Comparison of ENCODE assay signal across 24 cellular contexts in genomic region chr12:104909761-104910160, GRCh38. TPM values are rescaled to one million over a fixed set of nuclear protein-coding genes. Genes with fewer than 3 reads are reported as not detected.
DNase-seq lines count a peak whose midpoint lies in the region; ATAC-seq and TF ChIP-seq lines count a peak whose summit lies in the region.
"Had no signal": no experiment of that assay in that cellular context is flagged by ENCODE, and none has a peak within 500 bp of the region (broad histone marks: within the 10 kb centered on the region; RNA-seq: fewer than 3 reads in every experiment).

No MANE protein-coding gene starts in this region.

- H3K9me3 ChIP-seq in breast epithelium (no peaks in the 10 kb centered on the region), osteoblast (ENCODE audit: low read depth, low read length) (no peaks in the 10 kb centered on the region), tibial nerve (no peaks in the 10 kb centered on the region)
- H3K9me3 ChIP-seq: BE2C, Caco-2, heart left ventricle, left ventricle myocardium inferior had no signal

- DNase-seq in MCF 10A (ENCODE audit: unreplicated experiment) (peak; percentile 14), breast epithelium (ENCODE audit: low spot score in 2 of 2) (no peak), fibroblast of mammary gland (ENCODE audit: low read depth) (peak; percentile 73), osteoblast (ENCODE audit: insufficient read length, low spot score, missing footprints) (peak; percentile 91), NCI-H526 treated with DMSO at 0.1 percent for 48 hours (lab: John Stamatoyannopoulos, UW) (no peak), tibial nerve (ENCODE audit: low spot score in 2 of 2) (no peak)
- no peak for DNase-seq in activated CD4-positive, alpha-beta T cell treated with anti-CD3 and anti-CD28 coated beads for 36 hours
- DNase-seq: activated naive CD4-positive, alpha-beta T cell treated with Interleukin-2 at 50 U/mL for 16 hours; activated T-cell treated with anti-CD3 and anti-CD28 coated beads, Interleukin-2, amount 50 U/mL, for 48 hours; amygdala; BE2C; Caco-2; DND-41; effector CD4-positive, alpha-beta T cell; heart left ventricle; left ventricle myocardium inferior; nephron progenitor cell; PC-9; small intestine; stimulated activated CD4-positive, alpha-beta T cell treated with anti-CD3 and anti-CD28 coated beads, Interleukin-2, amount 100 ng/mL, for 24 hours; T-helper 1 cell had no signal

- no peaks in the 10 kb centered on the region for H3K36me3 Mint-ChIP-seq in MCF 10A (ENCODE audit: insufficient read depth, unreplicated experiment)
- H3K36me3 Mint-ChIP-seq in activated CD4-positive, alpha-beta T cell treated with anti-CD3 and anti-CD28 coated beads for 36 hours (ENCODE audit: low read depth): no peaks in the 10 kb centered on the region
- H3K36me3 Mint-ChIP-seq: stimulated activated effector memory CD8-positive, alpha-beta T cell treated with anti-CD3 and anti-CD28 coated beads, Interleukin-12 subunit alpha, Interleukin-12 subunit beta, amount 100 ng/mL, for 72 hours had no signal

- POLR2A ChIA-PET in MCF 10A (lab: Yijun Ruan, JAX): no interaction called here
- POLR2A ChIA-PET in activated CD4-positive, alpha-beta T cell treated with anti-CD3 and anti-CD28 coated beads for 36 hours (lab: Charles Lee): interaction anchor here (0.7 kb wide), 1 partner anchor 784 kb away, joined by 4 read pairs; no protein-coding TSS in a partner anchor

- no peaks in the 10 kb centered on the region for H4K20me1 ChIP-seq in osteoblast (ENCODE audit: insufficient read depth, low read length)

- H3K27me3 ChIP-seq in breast epithelium (no peaks in the 10 kb centered on the region), osteoblast (ENCODE audit: insufficient read depth, low read length) (no peaks in the 10 kb centered on the region), tibial nerve (no peaks in the 10 kb centered on the region)
- H3K27me3 ChIP-seq: BE2C, heart left ventricle had no signal

- TF ChIP-seq CTCF in MCF 10A (IDR thresholded peaks at IDR 0.05; ENCODE audit: unreplicated experiment) (no peak), breast epithelium (IDR thresholded peaks at IDR 0.05) (no peak), fibroblast of mammary gland (conservative IDR thresholded peaks at IDR 0.05; ENCODE audit: control insufficient read depth, insufficient read depth, low read depth, low read length) (no peak), osteoblast (IDR thresholded peaks at IDR 0.05; ENCODE audit: extremely low read depth, low read depth, low read length) (no peak), tibial nerve (IDR thresholded peaks at IDR 0.05) (no peak)

- no TSS peak for BruUV-seq in MCF 10A (replicated peaks; lab: Mats Ljungman, UMichigan)

- H3K9me3 Mint-ChIP-seq in MCF 10A (ENCODE audit: unreplicated experiment): no peaks in the 10 kb centered on the region
- H3K9me3 Mint-ChIP-seq in activated CD4-positive, alpha-beta T cell treated with anti-CD3 and anti-CD28 coated beads for 36 hours (ENCODE audit: low read depth): no peaks in the 10 kb centered on the region
- H3K9me3 Mint-ChIP-seq: nephron progenitor cell; stimulated activated effector memory CD8-positive, alpha-beta T cell treated with anti-CD3 and anti-CD28 coated beads, Interleukin-12 subunit alpha, Interleukin-12 subunit beta, amount 100 ng/mL, for 72 hours had no signal

- H3K27me3 Mint-ChIP-seq in MCF 10A (ENCODE audit: insufficient read depth, unreplicated experiment): no peaks in the 10 kb centered on the region
- H3K27me3 Mint-ChIP-seq in activated CD4-positive, alpha-beta T cell treated with anti-CD3 and anti-CD28 coated beads for 36 hours: no peaks in the 10 kb centered on the region

- H3K4me1 ChIP-seq in breast epithelium (no peaks in the 10 kb centered on the region), osteoblast (ENCODE audit: insufficient read depth, low read length) (peaks cover 7% of the 10 kb centered on the region), tibial nerve (peaks cover 0 to 7% (median 0%) of the 10 kb centered on the region in 4 donors)
- H3K4me1 ChIP-seq: BE2C, Caco-2, left ventricle myocardium inferior had no signal

- CTCF ChIA-PET in MCF 10A (lab: Yijun Ruan, JAX): interaction anchor here (0.8 kb wide), 1 partner anchor 48 kb away, joined by 3 read pairs; the partner anchor contains the start of gene SLC41A2
- CTCF ChIA-PET in activated CD4-positive, alpha-beta T cell treated with anti-CD3 and anti-CD28 coated beads for 36 hours (lab: Charles Lee): interaction anchor here (0.8 to 1.7 kb wide), 2 partner anchors 11 to 143 kb away, joined by 3 to 5 read pairs; no protein-coding TSS in a partner anchor

- no peak overlapping the region for H3K4me3 ChIP-seq in breast epithelium
- no peak overlapping the region for H3K4me3 ChIP-seq in fibroblast of mammary gland (ENCODE audit: control insufficient read depth, low read depth, low read length)
- no peak overlapping the region for H3K4me3 ChIP-seq in osteoblast (ENCODE audit: insufficient read depth, low read length)
- no peak overlapping the region for H3K4me3 ChIP-seq in tibial nerve
- H3K4me3 ChIP-seq: heart left ventricle, left ventricle myocardium inferior, PC-9 had no signal

- intact Hi-C loops in MCF 10A (cut with micrococcal nuclease): no loop called here
- intact Hi-C loops in breast epithelium (cut with DNase I; ENCODE audit: low total_unique reads): no loop called here
- intact Hi-C loops in activated CD4-positive, alpha-beta T cell treated with anti-CD3 and anti-CD28 coated beads for 36 hours (cut with DNase I, micrococcal nuclease): no loop called here

- no peaks in the 10 kb centered on the region for H3K79me2 ChIP-seq in osteoblast (ENCODE audit: insufficient read depth, low read length)

- no peak overlapping the region for H3K27ac Mint-ChIP-seq in MCF 10A (ENCODE audit: low read depth, unreplicated experiment)
- H3K27ac Mint-ChIP-seq in activated CD4-positive, alpha-beta T cell treated with anti-CD3 and anti-CD28 coated beads for 36 hours: no peak overlapping the region
- H3K27ac Mint-ChIP-seq: nephron progenitor cell; stimulated activated effector memory CD8-positive, alpha-beta T cell treated with anti-CD3 and anti-CD28 coated beads, Interleukin-12 subunit alpha, Interleukin-12 subunit beta, amount 100 ng/mL, for 72 hours had no signal

- TF ChIP-seq POLR2A in breast epithelium (IDR thresholded peaks at IDR 0.05) (no peak), tibial nerve (IDR thresholded peaks at IDR 0.05) (no peak)

- WGBS in tibial nerve, 2 donors: 69 to 78% methylated on average over 2 of the region's 2 CpGs

- H3K4me3 Mint-ChIP-seq in MCF 10A (ENCODE audit: unreplicated experiment): no peak overlapping the region
- no peak overlapping the region for H3K4me3 Mint-ChIP-seq in activated CD4-positive, alpha-beta T cell treated with anti-CD3 and anti-CD28 coated beads for 36 hours
- H3K4me3 Mint-ChIP-seq: nephron progenitor cell; stimulated activated effector memory CD8-positive, alpha-beta T cell treated with anti-CD3 and anti-CD28 coated beads, Interleukin-12 subunit alpha, Interleukin-12 subunit beta, amount 100 ng/mL, for 72 hours had no signal

- H2AFZ ChIP-seq in osteoblast (ENCODE audit: low read length): no peak overlapping the region
- H2AFZ ChIP-seq: PC-9 had no signal

- TF ChIP-seq EP300 in tibial nerve (IDR thresholded peaks at IDR 0.05): no peak

- no peaks in the 10 kb centered on the region for H3K36me3 ChIP-seq in breast epithelium
- no peaks in the 10 kb centered on the region for H3K36me3 ChIP-seq in osteoblast (ENCODE audit: insufficient read depth, low read length)
- H3K36me3 ChIP-seq in tibial nerve: no peaks in the 10 kb centered on the region
- H3K36me3 ChIP-seq: BE2C, heart left ventricle, left ventricle myocardium inferior had no signal

- peaks cover 7% of the 10 kb centered on the region for H3K4me1 Mint-ChIP-seq in MCF 10A (ENCODE audit: insufficient read depth, unreplicated experiment)
- no peaks in the 10 kb centered on the region for H3K4me1 Mint-ChIP-seq in activated CD4-positive, alpha-beta T cell treated with anti-CD3 and anti-CD28 coated beads for 36 hours
- H3K4me1 Mint-ChIP-seq: nephron progenitor cell; stimulated activated effector memory CD8-positive, alpha-beta T cell treated with anti-CD3 and anti-CD28 coated beads, Interleukin-12 subunit alpha, Interleukin-12 subunit beta, amount 100 ng/mL, for 72 hours had no signal

- H3K4me2 ChIP-seq in osteoblast (ENCODE audit: insufficient read depth, low read length): no peak overlapping the region
- H3K4me2 ChIP-seq: PC-9 had no signal

- no peak for ATAC-seq in GM21447 (IDR thresholded peaks at IDR 0.05; ENCODE audit: unreplicated experiment)
- ATAC-seq in activated CD4-positive, alpha-beta T cell treated with anti-CD3 and anti-CD28 coated beads for 36 hours: no peak
- ATAC-seq: heart left ventricle; stimulated activated effector memory CD8-positive, alpha-beta T cell treated with anti-CD3 and anti-CD28 coated beads, Interleukin-12 subunit alpha, Interleukin-12 subunit beta, amount 100 ng/mL, for 72 hours had no signal

- H3K27ac ChIP-seq in breast epithelium: peak overlapping the region in 1 of 2 donors; percentile 56
- H3K27ac ChIP-seq in osteoblast (ENCODE audit: low read depth, low read length): peak overlapping the region; percentile 3
- H3K27ac ChIP-seq in tibial nerve: peak overlapping the region in 1 of 4 donors; percentile 46
- H3K27ac ChIP-seq: 22Rv1, left ventricle myocardium inferior, PC-9 had no signal

RNA-seq across cellular contexts. Expression of gene SLC41A2, which starts 48.3 kb away (rescaled TPM):
- total RNA-seq in MCF 10A (2022) (14.6 and 15.9 TPM in 2 replicates), breast epithelium (10 to 100 TPM; 29.3 to 46.2 (median 41.9) TPM), osteoblast (36.5 and 36.6 TPM in 2 replicates), tibial nerve (10 to 100 TPM in 3 of 4 donors, 1 to 10 TPM in 1; 8.4 to 26.1 (median 18.0) TPM)
- total RNA-seq in activated CD4-positive, alpha-beta T cell treated with anti-CD3 and anti-CD28 coated beads for 36 hours: 10 to 100 TPM in 1 of 2 experiments, 1 to 10 TPM in 1; 7.9 to 11.1 TPM

Comparison
In these comparisons a context has a peak if more than half of its experiments do, and no peak if none do; other contexts are left out.
1. DNase-seq: peak in MCF 10A (single experiment), fibroblast of mammary gland (single experiment) and osteoblast (single experiment); none in breast epithelium (0 of 2), NCI-H526 treated with DMSO at 0.1 percent for 48 hours (single experiment), activated CD4-positive, alpha-beta T cell treated with anti-CD3 and anti-CD28 coated beads for 36 hours (single experiment) and tibial nerve (0 of 2).